Comparison of ENCODE assay signal across 1 cellular context in genomic region chr16:56576585-56577299, GRCh38.
TF ChIP-seq lines count a peak whose summit lies in the region.

No MANE protein-coding gene starts in this region.

TF ChIP-seq in Ishikawa, 13 proteins besides CTCF, POLR2A, EP300 and RAD21:
- TF ChIP-seq TAF1 (IDR thresholded peaks at IDR 0.05; ENCODE audit: low read depth): no peak
- TF ChIP-seq REST (IDR thresholded peaks at IDR 0.05; ENCODE audit: low read depth): no peak
- peak; percentile 6; the same call in 1 of the 2 replicates for TF ChIP-seq MAX (IDR thresholded peaks at IDR 0.05)
